ENCODE assay signal across 1 cellular context in the genomic region with DNA sequence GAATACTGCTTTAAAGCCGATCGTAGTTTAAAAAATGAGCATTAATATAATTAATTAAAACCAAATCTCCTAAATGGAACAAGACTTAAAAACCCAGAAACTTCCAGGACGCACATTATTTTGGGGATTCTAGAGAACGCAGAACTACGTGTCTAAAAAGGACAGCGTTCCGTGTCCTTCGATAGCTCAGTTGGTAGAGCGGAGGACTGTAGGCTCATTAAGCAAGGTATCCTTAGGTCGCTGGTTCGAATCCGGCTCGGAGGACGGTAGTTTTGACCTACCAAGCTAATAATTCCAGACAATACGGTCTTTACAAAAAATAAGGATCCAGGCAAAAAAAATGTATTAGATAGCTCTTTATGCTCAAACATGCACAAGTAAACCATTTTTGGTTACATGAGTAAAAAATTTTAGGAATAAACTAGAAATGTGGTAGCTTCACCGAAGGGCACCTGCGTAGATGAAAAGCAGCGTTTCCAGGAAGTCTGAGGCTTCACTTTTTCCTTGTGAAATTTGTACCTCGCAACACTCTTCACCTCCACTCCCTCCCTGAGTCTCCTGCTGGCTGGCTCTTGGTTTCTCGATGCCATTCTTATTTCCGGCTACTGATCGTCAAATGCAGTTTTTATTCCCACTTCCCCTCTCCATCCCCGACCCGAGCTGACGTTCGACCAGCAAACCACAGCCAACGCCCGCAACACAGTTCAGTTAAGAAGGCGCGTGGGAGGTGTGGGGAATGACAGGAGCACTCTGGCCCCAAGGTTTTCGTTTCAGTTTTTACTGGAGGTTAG.
TF ChIP-seq lines count a peak whose summit lies in the region.

No MANE protein-coding gene starts in this region.

TF ChIP-seq in GM12878, 131 proteins besides CTCF, POLR2A, EP300 and RAD21 (continued from another document):
- TF ChIP-seq BRCA1 (IDR thresholded peaks at IDR 0.05; ENCODE audit: low read depth, low read length): no peak
- TF ChIP-seq MEF2B (IDR thresholded peaks at IDR 0.05; ENCODE audit: partially characterized antibody, poor library complexity, severe bottlenecking): no peak
- peak; percentile 84; the same call in 1 of the 2 replicates for TF ChIP-seq ZSCAN29 (IDR thresholded peaks at IDR 0.05)
- 0 out of 2 replicates have a peak, but pooled peaks have one; percentile 18 for TF ChIP-seq CREB1 (IDR thresholded peaks at IDR 0.05; ENCODE audit: low read depth)
- 0 out of 2 replicates have a peak, but pooled peaks have one; percentile 18 for TF ChIP-seq YY1 (IDR thresholded peaks at IDR 0.05; ENCODE audit: low read depth, low read length)
- peak; percentile 56; the same call in 1 of the 2 replicates for TF ChIP-seq TARDBP (IDR thresholded peaks at IDR 0.05; ENCODE audit: borderline replicate concordance)
- TF ChIP-seq MEF2A (IDR thresholded peaks at IDR 0.05; ENCODE audit: insufficient read depth, low read depth, low read length): 0 out of 2 replicates have a peak, but pooled peaks have one; percentile 20
- peak; percentile 45; the same call in 1 of the 2 replicates for TF ChIP-seq MTA2 (IDR thresholded peaks at IDR 0.05; ENCODE audit: low read depth)
- peak; percentile 39; the same call in 1 of the 2 replicates for TF ChIP-seq CREM (IDR thresholded peaks at IDR 0.05; ENCODE audit: low read depth)
- 0 out of 2 replicates have a peak, but pooled peaks have one; percentile 36 for TF ChIP-seq GATAD2B (conservative IDR thresholded peaks at IDR 0.05; ENCODE audit: low read depth)
- peak in 1 of 2 experiments; percentile 43; a peak in 1 of 4 replicates for TF ChIP-seq ETV6 (conservative IDR thresholded peaks at IDR 0.05 in 1 of 2, IDR thresholded peaks at IDR 0.05 in 1 of 2; ENCODE audit: borderline replicate concordance in 1 of 2, low read depth in 1 of 2)
- TF ChIP-seq ZNF217 (IDR thresholded peaks at IDR 0.05): peak; percentile 74; the same call in 1 of the 2 replicates
- peak; percentile 91 for TF ChIP-seq SPI1 (IDR thresholded peaks at IDR 0.05; ENCODE audit: borderline replicate concordance, insufficient read depth, low read depth, low read length)
- TF ChIP-seq, protein P1, sequence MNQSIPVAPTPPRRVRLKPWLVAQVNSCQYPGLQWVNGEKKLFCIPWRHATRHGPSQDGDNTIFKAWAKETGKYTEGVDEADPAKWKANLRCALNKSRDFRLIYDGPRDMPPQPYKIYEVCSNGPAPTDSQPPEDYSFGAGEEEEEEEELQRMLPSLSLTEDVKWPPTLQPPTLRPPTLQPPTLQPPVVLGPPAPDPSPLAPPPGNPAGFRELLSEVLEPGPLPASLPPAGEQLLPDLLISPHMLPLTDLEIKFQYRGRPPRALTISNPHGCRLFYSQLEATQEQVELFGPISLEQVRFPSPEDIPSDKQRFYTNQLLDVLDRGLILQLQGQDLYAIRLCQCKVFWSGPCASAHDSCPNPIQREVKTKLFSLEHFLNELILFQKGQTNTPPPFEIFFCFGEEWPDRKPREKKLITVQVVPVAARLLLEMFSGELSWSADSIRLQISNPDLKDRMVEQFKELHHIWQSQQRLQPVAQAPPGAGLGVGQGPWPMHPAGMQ (IDR thresholded peaks at IDR 0.05; ENCODE audit: borderline replicate concordance): peak; percentile 70
- TF ChIP-seq POU2F2 (IDR thresholded peaks at IDR 0.05; ENCODE audit: borderline replicate concordance, low read depth, low read length): no peak
- TF ChIP-seq ZNF207 (IDR thresholded peaks at IDR 0.05; ENCODE audit: borderline replicate concordance): no peak
- peak; percentile 87 for TF ChIP-seq RUNX3 (IDR thresholded peaks at IDR 0.05; ENCODE audit: low read length)
- TF ChIP-seq STAT1 (conservative IDR thresholded peaks at IDR 0.05): 0 out of 2 replicates have a peak, but pooled peaks have one; percentile 41
- TF ChIP-seq, protein P2, sequence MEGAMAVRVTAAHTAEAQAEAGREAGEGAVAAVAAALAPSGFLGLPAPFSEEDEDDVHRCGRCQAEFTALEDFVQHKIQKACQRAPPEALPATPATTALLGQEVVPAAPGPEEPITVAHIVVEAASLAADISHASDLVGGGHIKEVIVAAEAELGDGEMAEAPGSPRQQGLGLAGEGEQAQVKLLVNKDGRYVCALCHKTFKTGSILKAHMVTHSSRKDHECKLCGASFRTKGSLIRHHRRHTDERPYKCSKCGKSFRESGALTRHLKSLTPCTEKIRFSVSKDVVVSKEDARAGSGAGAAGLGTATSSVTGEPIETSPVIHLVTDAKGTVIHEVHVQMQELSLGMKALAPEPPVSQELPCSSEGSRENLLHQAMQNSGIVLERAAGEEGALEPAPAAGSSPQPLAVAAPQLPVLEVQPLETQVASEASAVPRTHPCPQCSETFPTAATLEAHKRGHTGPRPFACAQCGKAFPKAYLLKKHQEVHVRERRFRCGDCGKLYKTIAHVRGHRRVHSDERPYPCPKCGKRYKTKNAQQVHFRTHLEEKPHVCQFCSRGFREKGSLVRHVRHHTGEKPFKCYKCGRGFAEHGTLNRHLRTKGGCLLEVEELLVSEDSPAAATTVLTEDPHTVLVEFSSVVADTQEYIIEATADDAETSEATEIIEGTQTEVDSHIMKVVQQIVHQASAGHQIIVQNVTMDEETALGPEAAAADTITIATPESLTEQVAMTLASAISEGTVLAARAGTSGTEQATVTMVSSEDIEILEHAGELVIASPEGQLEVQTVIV (IDR thresholded peaks at IDR 0.05; ENCODE audit: borderline replicate concordance, partially characterized antibody): no peak
- TF ChIP-seq JUND (IDR thresholded peaks at IDR 0.05; ENCODE audit: low read depth, low read length): no peak
- TF ChIP-seq EED (IDR thresholded peaks at IDR 0.05; ENCODE audit: low read depth): peak; percentile 83
- TF ChIP-seq ZNF24 (IDR thresholded peaks at IDR 0.05): peak; percentile 97
- no peak for TF ChIP-seq MXI1 (IDR thresholded peaks at IDR 0.05; ENCODE audit: low read depth, low read length)
- TF ChIP-seq IKZF1 (conservative IDR thresholded peaks at IDR 0.05): peak; percentile 94
- TF ChIP-seq PAX5 (IDR thresholded peaks at IDR 0.05; ENCODE audit: borderline replicate concordance, low read depth, low read length): no peak
- no peak for TF ChIP-seq RAD51 (IDR thresholded peaks at IDR 0.05)
- no peak for TF ChIP-seq YBX1 (IDR thresholded peaks at IDR 0.05)
- peak; percentile 43; the same call in 1 of the 2 replicates for TF ChIP-seq IRF4 (IDR thresholded peaks at IDR 0.05; ENCODE audit: low read depth, low read length)
- peak; percentile 89 for TF ChIP-seq SREBF2 (IDR thresholded peaks at IDR 0.05; ENCODE audit: low read length)
- no peak for TF ChIP-seq RBBP5 (conservative IDR thresholded peaks at IDR 0.05)
- TF ChIP-seq IKZF2 (IDR thresholded peaks at IDR 0.05): peak; percentile 93 to 94
- TF ChIP-seq, protein P3, sequence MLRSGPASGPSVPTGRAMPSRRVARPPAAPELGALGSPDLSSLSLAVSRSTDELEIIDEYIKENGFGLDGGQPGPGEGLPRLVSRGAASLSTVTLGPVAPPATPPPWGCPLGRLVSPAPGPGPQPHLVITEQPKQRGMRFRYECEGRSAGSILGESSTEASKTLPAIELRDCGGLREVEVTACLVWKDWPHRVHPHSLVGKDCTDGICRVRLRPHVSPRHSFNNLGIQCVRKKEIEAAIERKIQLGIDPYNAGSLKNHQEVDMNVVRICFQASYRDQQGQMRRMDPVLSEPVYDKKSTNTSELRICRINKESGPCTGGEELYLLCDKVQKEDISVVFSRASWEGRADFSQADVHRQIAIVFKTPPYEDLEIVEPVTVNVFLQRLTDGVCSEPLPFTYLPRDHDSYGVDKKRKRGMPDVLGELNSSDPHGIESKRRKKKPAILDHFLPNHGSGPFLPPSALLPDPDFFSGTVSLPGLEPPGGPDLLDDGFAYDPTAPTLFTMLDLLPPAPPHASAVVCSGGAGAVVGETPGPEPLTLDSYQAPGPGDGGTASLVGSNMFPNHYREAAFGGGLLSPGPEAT (IDR thresholded peaks at IDR 0.05; ENCODE audit: low read depth): peak; percentile 81; the same call in 1 of the 2 replicates
- 0 out of 2 replicates have a peak, but pooled peaks have one; percentile 49 for TF ChIP-seq MLLT1 (IDR thresholded peaks at IDR 0.05)
- peak in 1 of 2 experiments; percentile 63; a peak in 2 of 3 replicates for TF ChIP-seq EGR1 (IDR thresholded peaks at IDR 0.05; ENCODE audit: borderline replicate concordance in 1 of 2, low read depth in 2 of 2, low read length in 2 of 2)
- no peak for TF ChIP-seq FOXK2 (IDR thresholded peaks at IDR 0.05)
- TF ChIP-seq BCL11A (IDR thresholded peaks at IDR 0.05; ENCODE audit: low read depth, low read length): 0 out of 2 replicates have a peak, but pooled peaks have one; percentile 32
- TF ChIP-seq, protein P4, sequence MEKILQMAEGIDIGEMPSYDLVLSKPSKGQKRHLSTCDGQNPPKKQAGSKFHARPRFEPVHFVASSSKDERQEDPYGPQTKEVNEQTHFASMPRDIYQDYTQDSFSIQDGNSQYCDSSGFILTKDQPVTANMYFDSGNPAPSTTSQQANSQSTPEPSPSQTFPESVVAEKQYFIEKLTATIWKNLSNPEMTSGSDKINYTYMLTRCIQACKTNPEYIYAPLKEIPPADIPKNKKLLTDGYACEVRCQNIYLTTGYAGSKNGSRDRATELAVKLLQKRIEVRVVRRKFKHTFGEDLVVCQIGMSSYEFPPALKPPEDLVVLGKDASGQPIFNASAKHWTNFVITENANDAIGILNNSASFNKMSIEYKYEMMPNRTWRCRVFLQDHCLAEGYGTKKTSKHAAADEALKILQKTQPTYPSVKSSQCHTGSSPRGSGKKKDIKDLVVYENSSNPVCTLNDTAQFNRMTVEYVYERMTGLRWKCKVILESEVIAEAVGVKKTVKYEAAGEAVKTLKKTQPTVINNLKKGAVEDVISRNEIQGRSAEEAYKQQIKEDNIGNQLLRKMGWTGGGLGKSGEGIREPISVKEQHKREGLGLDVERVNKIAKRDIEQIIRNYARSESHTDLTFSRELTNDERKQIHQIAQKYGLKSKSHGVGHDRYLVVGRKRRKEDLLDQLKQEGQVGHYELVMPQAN (conservative IDR thresholded peaks at IDR 0.05): no peak
- peak; percentile 66 for TF ChIP-seq DPF2 (IDR thresholded peaks at IDR 0.05)
- TF ChIP-seq ZBTB40 (IDR thresholded peaks at IDR 0.05; ENCODE audit: borderline replicate concordance): peak; percentile 60; the same call in 1 of the 2 replicates
- no peak for TF ChIP-seq CHD1 (IDR thresholded peaks at IDR 0.05; ENCODE audit: low read depth, low read length)
- peak; percentile 34 for TF ChIP-seq RELA (IDR thresholded peaks at IDR 0.05; ENCODE audit: borderline replicate concordance, partially characterized antibody)
